Comparison of ENCODE assay signal across 1 cellular context in the genomic region with DNA sequence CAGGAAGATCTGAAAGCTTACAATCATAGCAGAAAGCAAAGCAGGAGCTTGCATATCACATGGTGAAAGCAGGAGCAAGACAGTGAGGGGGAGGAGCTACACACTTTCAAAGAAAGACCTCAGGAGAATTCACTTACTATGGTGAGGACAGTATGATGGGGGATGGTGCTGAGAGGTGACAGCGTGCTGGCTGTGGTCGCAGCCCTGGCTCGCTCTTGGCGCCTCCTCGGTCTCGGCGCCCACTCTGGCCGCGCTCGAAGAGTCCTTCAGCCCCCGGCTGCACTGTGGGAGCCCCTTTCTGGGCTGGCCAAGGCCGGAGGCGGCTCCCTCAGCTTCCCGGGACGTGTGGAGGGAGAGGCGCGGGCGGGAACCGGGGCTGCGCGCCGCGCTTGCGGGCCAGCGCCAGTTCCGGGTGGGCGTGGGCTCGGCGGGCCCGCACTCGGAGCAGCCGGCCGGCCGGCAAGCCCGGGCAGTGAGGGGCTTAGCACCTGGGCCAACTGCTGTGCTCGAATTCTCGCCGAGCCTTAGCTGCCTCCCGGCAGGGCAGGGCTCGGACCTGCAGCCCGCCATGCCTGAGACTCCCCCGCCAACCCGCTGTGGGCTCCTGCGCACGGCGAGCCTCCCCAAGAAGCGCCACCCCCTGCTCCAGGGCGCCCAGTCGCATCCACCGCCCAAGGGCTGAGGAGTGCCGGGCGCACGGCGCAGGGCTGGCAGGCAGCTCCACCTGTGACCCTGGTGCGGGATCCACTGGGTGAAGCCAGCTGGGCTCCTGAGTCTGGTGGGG.
TF ChIP-seq lines count a peak whose summit lies in the region.

No MANE protein-coding gene starts in this region.

TF ChIP-seq in K562, 482 proteins besides CTCF, POLR2A, EP300 and RAD21 (continued from another document):
- TF ChIP-seq FIP1L1 (IDR thresholded peaks at IDR 0.05; ENCODE audit: low read depth, low read length, poor library complexity, severe bottlenecking) (peak; percentile 33), BRD4 (IDR thresholded peaks at IDR 0.05) (no peak), FOXA3 (CRISPR knock-in tag; conservative IDR thresholded peaks at IDR 0.05 in 1 of 2, IDR thresholded peaks at IDR 0.05 in 1 of 2) (no peak), DACH1 (IDR thresholded peaks at IDR 0.05; ENCODE audit: partially characterized antibody) (no peak), NRF1 (conservative IDR thresholded peaks at IDR 0.05 in 1 of 2, IDR thresholded peaks at IDR 0.05 in 1 of 2) (peak; percentile 66 to 74; a peak in 3 of 4 replicates), GABPB2 (CRISPR knock-in tag; conservative IDR thresholded peaks at IDR 0.05) (no peak), RFX1 (IDR thresholded peaks at IDR 0.05) (no peak), FUS (optimal IDR thresholded peaks at IDR 0.05; ENCODE audit: low read depth, low read length) (no peak), SNRNP70 (optimal IDR thresholded peaks at IDR 0.05; ENCODE audit: low read depth, low read length) (no peak), RBBP5 (IDR thresholded peaks at IDR 0.05; ENCODE audit: borderline replicate concordance, insufficient read depth, low read length, poor library complexity, severe bottlenecking) (peak; percentile 30), FOXP1 (CRISPR knock-in tag; IDR thresholded peaks at IDR 0.05) (peak; percentile 26; the same call in 1 of the 2 replicates), EP400 (IDR thresholded peaks at IDR 0.05) (peak; percentile 59; the same call in 1 of the 2 replicates), TCF3 (CRISPR knock-in tag; IDR thresholded peaks at IDR 0.05) (no peak), ZNF184 (CRISPR knock-in tag; IDR thresholded peaks at IDR 0.05) (no peak), SUPT5H (IDR thresholded peaks at IDR 0.05) (peak; percentile 51), TAF9B (IDR thresholded peaks at IDR 0.05; ENCODE audit: partially characterized antibody) (peak; percentile 24), SP1 (CRISPR knock-in tag; IDR thresholded peaks at IDR 0.05) (peak; percentile 68)
- TF ChIP-seq, protein P1, sequence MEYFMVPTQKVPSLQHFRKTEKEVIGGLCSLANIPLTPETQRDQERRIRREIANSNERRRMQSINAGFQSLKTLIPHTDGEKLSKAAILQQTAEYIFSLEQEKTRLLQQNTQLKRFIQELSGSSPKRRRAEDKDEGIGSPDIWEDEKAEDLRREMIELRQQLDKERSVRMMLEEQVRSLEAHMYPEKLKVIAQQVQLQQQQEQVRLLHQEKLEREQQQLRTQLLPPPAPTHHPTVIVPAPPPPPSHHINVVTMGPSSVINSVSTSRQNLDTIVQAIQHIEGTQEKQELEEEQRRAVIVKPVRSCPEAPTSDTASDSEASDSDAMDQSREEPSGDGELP (CRISPR knock-in tag; IDR thresholded peaks at IDR 0.05; ENCODE audit: borderline replicate concordance): peak; percentile 53; the same call in 1 of the 2 replicates
- TF ChIP-seq, protein P2, sequence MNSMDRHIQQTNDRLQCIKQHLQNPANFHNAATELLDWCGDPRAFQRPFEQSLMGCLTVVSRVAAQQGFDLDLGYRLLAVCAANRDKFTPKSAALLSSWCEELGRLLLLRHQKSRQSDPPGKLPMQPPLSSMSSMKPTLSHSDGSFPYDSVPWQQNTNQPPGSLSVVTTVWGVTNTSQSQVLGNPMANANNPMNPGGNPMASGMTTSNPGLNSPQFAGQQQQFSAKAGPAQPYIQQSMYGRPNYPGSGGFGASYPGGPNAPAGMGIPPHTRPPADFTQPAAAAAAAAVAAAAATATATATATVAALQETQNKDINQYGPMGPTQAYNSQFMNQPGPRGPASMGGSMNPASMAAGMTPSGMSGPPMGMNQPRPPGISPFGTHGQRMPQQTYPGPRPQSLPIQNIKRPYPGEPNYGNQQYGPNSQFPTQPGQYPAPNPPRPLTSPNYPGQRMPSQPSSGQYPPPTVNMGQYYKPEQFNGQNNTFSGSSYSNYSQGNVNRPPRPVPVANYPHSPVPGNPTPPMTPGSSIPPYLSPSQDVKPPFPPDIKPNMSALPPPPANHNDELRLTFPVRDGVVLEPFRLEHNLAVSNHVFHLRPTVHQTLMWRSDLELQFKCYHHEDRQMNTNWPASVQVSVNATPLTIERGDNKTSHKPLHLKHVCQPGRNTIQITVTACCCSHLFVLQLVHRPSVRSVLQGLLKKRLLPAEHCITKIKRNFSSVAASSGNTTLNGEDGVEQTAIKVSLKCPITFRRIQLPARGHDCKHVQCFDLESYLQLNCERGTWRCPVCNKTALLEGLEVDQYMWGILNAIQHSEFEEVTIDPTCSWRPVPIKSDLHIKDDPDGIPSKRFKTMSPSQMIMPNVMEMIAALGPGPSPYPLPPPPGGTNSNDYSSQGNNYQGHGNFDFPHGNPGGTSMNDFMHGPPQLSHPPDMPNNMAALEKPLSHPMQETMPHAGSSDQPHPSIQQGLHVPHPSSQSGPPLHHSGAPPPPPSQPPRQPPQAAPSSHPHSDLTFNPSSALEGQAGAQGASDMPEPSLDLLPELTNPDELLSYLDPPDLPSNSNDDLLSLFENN (IDR thresholded peaks at IDR 0.05; ENCODE audit: low read depth in 2 of 2, low read length in 2 of 2): no peak
- TF ChIP-seq, protein P3, sequence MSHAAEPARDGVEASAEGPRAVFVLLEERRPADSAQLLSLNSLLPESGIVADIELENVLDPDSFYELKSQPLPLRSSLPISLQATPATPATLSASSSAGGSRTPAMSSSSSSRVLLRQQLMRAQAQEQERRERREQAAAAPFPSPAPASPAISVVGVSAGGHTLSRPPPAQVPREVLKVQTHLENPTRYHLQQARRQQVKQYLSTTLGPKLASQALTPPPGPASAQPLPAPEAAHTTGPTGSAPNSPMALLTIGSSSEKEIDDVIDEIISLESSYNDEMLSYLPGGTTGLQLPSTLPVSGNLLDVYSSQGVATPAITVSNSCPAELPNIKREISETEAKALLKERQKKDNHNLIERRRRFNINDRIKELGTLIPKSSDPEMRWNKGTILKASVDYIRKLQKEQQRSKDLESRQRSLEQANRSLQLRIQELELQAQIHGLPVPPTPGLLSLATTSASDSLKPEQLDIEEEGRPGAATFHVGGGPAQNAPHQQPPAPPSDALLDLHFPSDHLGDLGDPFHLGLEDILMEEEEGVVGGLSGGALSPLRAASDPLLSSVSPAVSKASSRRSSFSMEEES (CRISPR knock-in tag; IDR thresholded peaks at IDR 0.05): no peak
- TF ChIP-seq, protein P4, sequence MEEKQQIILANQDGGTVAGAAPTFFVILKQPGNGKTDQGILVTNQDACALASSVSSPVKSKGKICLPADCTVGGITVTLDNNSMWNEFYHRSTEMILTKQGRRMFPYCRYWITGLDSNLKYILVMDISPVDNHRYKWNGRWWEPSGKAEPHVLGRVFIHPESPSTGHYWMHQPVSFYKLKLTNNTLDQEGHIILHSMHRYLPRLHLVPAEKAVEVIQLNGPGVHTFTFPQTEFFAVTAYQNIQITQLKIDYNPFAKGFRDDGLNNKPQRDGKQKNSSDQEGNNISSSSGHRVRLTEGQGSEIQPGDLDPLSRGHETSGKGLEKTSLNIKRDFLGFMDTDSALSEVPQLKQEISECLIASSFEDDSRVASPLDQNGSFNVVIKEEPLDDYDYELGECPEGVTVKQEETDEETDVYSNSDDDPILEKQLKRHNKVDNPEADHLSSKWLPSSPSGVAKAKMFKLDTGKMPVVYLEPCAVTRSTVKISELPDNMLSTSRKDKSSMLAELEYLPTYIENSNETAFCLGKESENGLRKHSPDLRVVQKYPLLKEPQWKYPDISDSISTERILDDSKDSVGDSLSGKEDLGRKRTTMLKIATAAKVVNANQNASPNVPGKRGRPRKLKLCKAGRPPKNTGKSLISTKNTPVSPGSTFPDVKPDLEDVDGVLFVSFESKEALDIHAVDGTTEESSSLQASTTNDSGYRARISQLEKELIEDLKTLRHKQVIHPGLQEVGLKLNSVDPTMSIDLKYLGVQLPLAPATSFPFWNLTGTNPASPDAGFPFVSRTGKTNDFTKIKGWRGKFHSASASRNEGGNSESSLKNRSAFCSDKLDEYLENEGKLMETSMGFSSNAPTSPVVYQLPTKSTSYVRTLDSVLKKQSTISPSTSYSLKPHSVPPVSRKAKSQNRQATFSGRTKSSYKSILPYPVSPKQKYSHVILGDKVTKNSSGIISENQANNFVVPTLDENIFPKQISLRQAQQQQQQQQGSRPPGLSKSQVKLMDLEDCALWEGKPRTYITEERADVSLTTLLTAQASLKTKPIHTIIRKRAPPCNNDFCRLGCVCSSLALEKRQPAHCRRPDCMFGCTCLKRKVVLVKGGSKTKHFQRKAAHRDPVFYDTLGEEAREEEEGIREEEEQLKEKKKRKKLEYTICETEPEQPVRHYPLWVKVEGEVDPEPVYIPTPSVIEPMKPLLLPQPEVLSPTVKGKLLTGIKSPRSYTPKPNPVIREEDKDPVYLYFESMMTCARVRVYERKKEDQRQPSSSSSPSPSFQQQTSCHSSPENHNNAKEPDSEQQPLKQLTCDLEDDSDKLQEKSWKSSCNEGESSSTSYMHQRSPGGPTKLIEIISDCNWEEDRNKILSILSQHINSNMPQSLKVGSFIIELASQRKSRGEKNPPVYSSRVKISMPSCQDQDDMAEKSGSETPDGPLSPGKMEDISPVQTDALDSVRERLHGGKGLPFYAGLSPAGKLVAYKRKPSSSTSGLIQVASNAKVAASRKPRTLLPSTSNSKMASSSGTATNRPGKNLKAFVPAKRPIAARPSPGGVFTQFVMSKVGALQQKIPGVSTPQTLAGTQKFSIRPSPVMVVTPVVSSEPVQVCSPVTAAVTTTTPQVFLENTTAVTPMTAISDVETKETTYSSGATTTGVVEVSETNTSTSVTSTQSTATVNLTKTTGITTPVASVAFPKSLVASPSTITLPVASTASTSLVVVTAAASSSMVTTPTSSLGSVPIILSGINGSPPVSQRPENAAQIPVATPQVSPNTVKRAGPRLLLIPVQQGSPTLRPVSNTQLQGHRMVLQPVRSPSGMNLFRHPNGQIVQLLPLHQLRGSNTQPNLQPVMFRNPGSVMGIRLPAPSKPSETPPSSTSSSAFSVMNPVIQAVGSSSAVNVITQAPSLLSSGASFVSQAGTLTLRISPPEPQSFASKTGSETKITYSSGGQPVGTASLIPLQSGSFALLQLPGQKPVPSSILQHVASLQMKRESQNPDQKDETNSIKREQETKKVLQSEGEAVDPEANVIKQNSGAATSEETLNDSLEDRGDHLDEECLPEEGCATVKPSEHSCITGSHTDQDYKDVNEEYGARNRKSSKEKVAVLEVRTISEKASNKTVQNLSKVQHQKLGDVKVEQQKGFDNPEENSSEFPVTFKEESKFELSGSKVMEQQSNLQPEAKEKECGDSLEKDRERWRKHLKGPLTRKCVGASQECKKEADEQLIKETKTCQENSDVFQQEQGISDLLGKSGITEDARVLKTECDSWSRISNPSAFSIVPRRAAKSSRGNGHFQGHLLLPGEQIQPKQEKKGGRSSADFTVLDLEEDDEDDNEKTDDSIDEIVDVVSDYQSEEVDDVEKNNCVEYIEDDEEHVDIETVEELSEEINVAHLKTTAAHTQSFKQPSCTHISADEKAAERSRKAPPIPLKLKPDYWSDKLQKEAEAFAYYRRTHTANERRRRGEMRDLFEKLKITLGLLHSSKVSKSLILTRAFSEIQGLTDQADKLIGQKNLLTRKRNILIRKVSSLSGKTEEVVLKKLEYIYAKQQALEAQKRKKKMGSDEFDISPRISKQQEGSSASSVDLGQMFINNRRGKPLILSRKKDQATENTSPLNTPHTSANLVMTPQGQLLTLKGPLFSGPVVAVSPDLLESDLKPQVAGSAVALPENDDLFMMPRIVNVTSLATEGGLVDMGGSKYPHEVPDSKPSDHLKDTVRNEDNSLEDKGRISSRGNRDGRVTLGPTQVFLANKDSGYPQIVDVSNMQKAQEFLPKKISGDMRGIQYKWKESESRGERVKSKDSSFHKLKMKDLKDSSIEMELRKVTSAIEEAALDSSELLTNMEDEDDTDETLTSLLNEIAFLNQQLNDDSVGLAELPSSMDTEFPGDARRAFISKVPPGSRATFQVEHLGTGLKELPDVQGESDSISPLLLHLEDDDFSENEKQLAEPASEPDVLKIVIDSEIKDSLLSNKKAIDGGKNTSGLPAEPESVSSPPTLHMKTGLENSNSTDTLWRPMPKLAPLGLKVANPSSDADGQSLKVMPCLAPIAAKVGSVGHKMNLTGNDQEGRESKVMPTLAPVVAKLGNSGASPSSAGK (IDR thresholded peaks at IDR 0.05): peak; percentile 43
- TF ChIP-seq, protein P5, sequence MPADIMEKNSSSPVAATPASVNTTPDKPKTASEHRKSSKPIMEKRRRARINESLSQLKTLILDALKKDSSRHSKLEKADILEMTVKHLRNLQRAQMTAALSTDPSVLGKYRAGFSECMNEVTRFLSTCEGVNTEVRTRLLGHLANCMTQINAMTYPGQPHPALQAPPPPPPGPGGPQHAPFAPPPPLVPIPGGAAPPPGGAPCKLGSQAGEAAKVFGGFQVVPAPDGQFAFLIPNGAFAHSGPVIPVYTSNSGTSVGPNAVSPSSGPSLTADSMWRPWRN (IDR thresholded peaks at IDR 0.05; ENCODE audit: low read depth): no peak
